In genomic region chrX:111955916-111956315, GRCh38 we compare ENCODE assay signal across 18 cellular contexts.
"Had no signal": no experiment of that assay in that cellular context is flagged by ENCODE, and none has a peak within 500 bp of the region (broad histone marks: within the 10 kb centered on the region; RNA-seq: fewer than 3 reads in every experiment).

No MANE protein-coding gene starts in this region.

- H3K27me3 ChIP-seq: hepatocyte, neutrophil, sigmoid colon, upper lobe of left lung had no signal

- H3K4me3 ChIP-seq: coronary artery, hepatocyte, left lung, sigmoid colon, spleen, upper lobe of left lung had no signal

- H3K9me3 ChIP-seq: left lung, neutrophil, sigmoid colon, spleen, upper lobe of left lung had no signal

- H3K4me1 ChIP-seq: left lung, parathyroid adenoma, sigmoid colon, spleen, upper lobe of left lung had no signal

- ATAC-seq: activated CD4-positive, alpha-beta T cell treated with anti-CD3 and anti-CD28 coated beads for 36 hours; activated CD8-positive, alpha-beta T cell treated with anti-CD3 and anti-CD28 coated beads for 36 hours; activated naive CD4-positive, alpha-beta T cell treated with anti-CD3 and anti-CD28 coated beads, Interleukin-2, amount 50 U/mL, for 72 hours; activated T-cell treated with anti-CD3 and anti-CD28 coated beads, Interleukin-2, amount 50 U/mL, for 72 hours; esophagus mucosa; left lung had no signal

- H3K36me3 ChIP-seq: left lung, neutrophil, sigmoid colon, spleen, upper lobe of left lung had no signal

- DNase-seq: activated CD4-positive, alpha-beta T cell treated with anti-CD3 and anti-CD28 coated beads for 36 hours; activated CD8-positive, alpha-beta T cell treated with anti-CD3 and anti-CD28 coated beads for 36 hours; activated gamma-delta T cell; activated T-cell treated with anti-CD3 and anti-CD28 coated beads, Interleukin-2, amount 50 U/mL, for 72 hours; central memory CD4-positive, alpha-beta T cell; islet precursor cell; left lung; mammary epithelial cell; naive B cell; sigmoid colon; spleen; upper lobe of left lung had no signal
